8 cellular contexts compared by ENCODE assay signal in the genomic region with DNA sequence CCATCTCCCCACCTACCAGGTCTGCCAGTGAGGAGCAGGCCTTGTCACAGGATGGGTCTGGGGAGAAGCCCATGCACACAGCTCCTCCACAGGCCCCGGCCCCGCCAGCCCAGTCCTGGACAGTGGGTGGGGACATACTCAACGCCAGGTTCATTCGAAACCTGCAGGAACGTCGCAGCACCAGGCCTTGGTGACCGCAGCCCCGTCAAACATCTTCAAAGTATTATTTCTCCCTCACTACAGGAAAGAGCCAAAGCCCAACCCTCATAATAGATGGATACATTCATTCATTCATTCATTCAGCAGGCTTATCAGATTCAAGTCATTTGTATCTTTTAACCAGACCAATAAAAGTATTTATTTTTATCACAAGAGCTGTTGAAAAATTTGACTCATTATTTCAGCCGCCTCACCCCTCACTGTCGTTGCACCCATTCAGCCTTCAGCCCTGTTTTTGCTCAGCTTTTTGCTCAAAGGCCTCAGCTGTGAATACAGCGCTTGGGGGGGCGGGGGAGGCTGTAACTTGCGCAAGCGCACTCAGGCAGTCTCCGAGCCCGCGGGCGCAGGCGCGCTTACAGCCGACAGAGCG. TPM values are rescaled to one million over a fixed set of nuclear protein-coding genes. Genes with fewer than 3 reads are reported as not detected.
DNase-seq lines count a peak whose midpoint lies in the region; ATAC-seq and TF ChIP-seq lines count a peak whose summit lies in the region.

No MANE protein-coding gene starts in this region.

- ATAC-seq in GM18858 (IDR thresholded peaks at IDR 0.05; ENCODE audit: unreplicated experiment) (peak; percentile 34), gastroesophageal sphincter (peak; percentile 94), GM21737 (IDR thresholded peaks at IDR 0.05; ENCODE audit: unreplicated experiment) (no peak), GM19452 (IDR thresholded peaks at IDR 0.05; ENCODE audit: unreplicated experiment) (no peak)

- H3K9me3 ChIP-seq in KOPT-K1 (ENCODE audit: insufficient read depth, low read length, poor library complexity, severe bottlenecking): no peaks in the 10 kb centered on the region
- H3K9me3 ChIP-seq in gastroesophageal sphincter: no peaks in the 10 kb centered on the region
- no peaks in the 10 kb centered on the region for H3K9me3 ChIP-seq in osteoblast (ENCODE audit: low read depth, low read length)
- H3K9me3 ChIP-seq in uterus: no peaks in the 10 kb centered on the region

- peak overlapping the region; percentile 84 to 87 for H3K4me3 ChIP-seq in gastroesophageal sphincter
- H3K4me3 ChIP-seq in osteoblast (ENCODE audit: insufficient read depth, low read length): peak overlapping the region; percentile 98
- peak overlapping the region; percentile 74 to 99 for H3K4me3 ChIP-seq in uterus

- H3K4me1 ChIP-seq in gastroesophageal sphincter: peaks cover 0 to 33% (median 9%) of the 10 kb centered on the region in 3 donors
- peaks cover 9% of the 10 kb centered on the region for H3K4me1 ChIP-seq in osteoblast (ENCODE audit: insufficient read depth, low read length)
- H3K4me1 ChIP-seq in uterus: peaks cover 4 to 6% of the 10 kb centered on the region in 2 donors

- H3K27me3 ChIP-seq in gastroesophageal sphincter (no peaks in the 10 kb centered on the region), osteoblast (ENCODE audit: insufficient read depth, low read length) (no peaks in the 10 kb centered on the region), uterus (no peaks in the 10 kb centered on the region)

- H3K27ac Mint-ChIP-seq in activated T-helper 1 cell treated with anti-CD3 and anti-CD28 coated beads, Interleukin-12 subunit alpha, Interleukin-12 subunit beta, Interleukin-2, Interleukin-4 antibody, amounts not matched to agents 30 ng/mL and 10 ng/mL and 1 ng/mL, durations not matched to agents 14 hours and 24 hours and 36 hours: peak overlapping the region; percentile 91

- TF ChIP-seq EP300 in gastroesophageal sphincter (IDR thresholded peaks at IDR 0.05): no peak

- H3K36me3 Mint-ChIP-seq in activated T-helper 1 cell treated with anti-CD3 and anti-CD28 coated beads, Interleukin-12 subunit alpha, Interleukin-12 subunit beta, Interleukin-2, Interleukin-4 antibody, amounts not matched to agents 30 ng/mL and 10 ng/mL and 1 ng/mL, durations not matched to agents 14 hours and 24 hours and 36 hours (ENCODE audit: low read depth): peaks cover 23% of the 10 kb centered on the region

- TF ChIP-seq CTCF in gastroesophageal sphincter (IDR thresholded peaks at IDR 0.05) (peak in 1 of 4 experiments; percentile 5), osteoblast (IDR thresholded peaks at IDR 0.05; ENCODE audit: extremely low read depth, low read depth, low read length) (no peak), uterus (IDR thresholded peaks at IDR 0.05) (no peak)

- H3K79me2 ChIP-seq in osteoblast (ENCODE audit: insufficient read depth, low read length): peaks cover 33% of the 10 kb centered on the region

- peak overlapping the region; percentile 90 for H3K4me3 Mint-ChIP-seq in activated T-helper 1 cell treated with anti-CD3 and anti-CD28 coated beads, Interleukin-12 subunit alpha, Interleukin-12 subunit beta, Interleukin-2, Interleukin-4 antibody, amounts not matched to agents 30 ng/mL and 10 ng/mL and 1 ng/mL, durations not matched to agents 14 hours and 24 hours and 36 hours

- peaks cover 66% of the 10 kb centered on the region for H3K36me3 ChIP-seq in KOPT-K1 (ENCODE audit: insufficient read depth, low read length)
- peaks cover 0 to 62% of the 10 kb centered on the region in 2 donors for H3K36me3 ChIP-seq in gastroesophageal sphincter
- H3K36me3 ChIP-seq in osteoblast (ENCODE audit: insufficient read depth, low read length): peaks cover 20% of the 10 kb centered on the region
- H3K36me3 ChIP-seq in uterus: no peaks in the 10 kb centered on the region

- WGBS in gastroesophageal sphincter (ENCODE audit: low coverage in 1 of 2), 2 donors: 18 to 32% methylated on average over 8 of the region's 22 CpGs

- H3K27me3 Mint-ChIP-seq in activated T-helper 1 cell treated with anti-CD3 and anti-CD28 coated beads, Interleukin-12 subunit alpha, Interleukin-12 subunit beta, Interleukin-2, Interleukin-4 antibody, amounts not matched to agents 30 ng/mL and 10 ng/mL and 1 ng/mL, durations not matched to agents 14 hours and 24 hours and 36 hours (ENCODE audit: insufficient read depth): no peaks in the 10 kb centered on the region

- no peak for DNase-seq in activated T-helper 1 cell treated with anti-CD3 and anti-CD28 coated beads, Interleukin-12 subunit alpha, Interleukin-12 subunit beta, Interleukin-2, Interleukin-4 antibody, amounts not matched to agents 30 ng/mL and 10 ng/mL and 1 ng/mL, durations not matched to agents 14 hours and 24 hours and 36 hours (ENCODE audit: low spot score)
- DNase-seq in osteoblast (ENCODE audit: insufficient read length, low spot score, missing footprints) (peak; percentile 99), uterus (peak; percentile 92 to 93)

- peaks cover 24% of the 10 kb centered on the region for H3K4me1 Mint-ChIP-seq in activated T-helper 1 cell treated with anti-CD3 and anti-CD28 coated beads, Interleukin-12 subunit alpha, Interleukin-12 subunit beta, Interleukin-2, Interleukin-4 antibody, amounts not matched to agents 30 ng/mL and 10 ng/mL and 1 ng/mL, durations not matched to agents 14 hours and 24 hours and 36 hours (ENCODE audit: low read depth)

- peaks cover 3% of the 10 kb centered on the region for H4K20me1 ChIP-seq in osteoblast (ENCODE audit: insufficient read depth, low read length)

- H3K27ac ChIP-seq in KOPT-K1 (ENCODE audit: low read depth, low read length, poor library complexity, severe bottlenecking) (peak overlapping the region; percentile 92), gastroesophageal sphincter (peak overlapping the region; percentile 90 to 99 (median 97)), osteoblast (ENCODE audit: low read depth, low read length) (peak overlapping the region; percentile 19), uterus (peak overlapping the region; percentile 92 to 95)

- TF ChIP-seq POLR2A in gastroesophageal sphincter (IDR thresholded peaks at IDR 0.05): no peak
- TF ChIP-seq POLR2A in uterus (IDR thresholded peaks at IDR 0.05): no peak

- intact Hi-C loops in activated T-helper 1 cell treated with anti-CD3 and anti-CD28 coated beads, Interleukin-12 subunit alpha, Interleukin-12 subunit beta, Interleukin-2, Interleukin-4 antibody, amounts not matched to agents 30 ng/mL and 10 ng/mL and 1 ng/mL, durations not matched to agents 14 hours and 24 hours and 36 hours (cut with micrococcal nuclease): loop anchor here (1.0 kb wide), 8 partner anchors 20 to 262 kb away; a partner anchor contains a TSS
- intact Hi-C loops in uterus (cut with DNase I; ENCODE audit: low total_unique reads): no loop called here

- peak overlapping the region; percentile 66 for H3K4me2 ChIP-seq in osteoblast (ENCODE audit: insufficient read depth, low read length)

- no peak overlapping the region for H2AFZ ChIP-seq in osteoblast (ENCODE audit: low read length)

- no peaks in the 10 kb centered on the region for H3K9me3 Mint-ChIP-seq in activated T-helper 1 cell treated with anti-CD3 and anti-CD28 coated beads, Interleukin-12 subunit alpha, Interleukin-12 subunit beta, Interleukin-2, Interleukin-4 antibody, amounts not matched to agents 30 ng/mL and 10 ng/mL and 1 ng/mL, durations not matched to agents 14 hours and 24 hours and 36 hours

RNA-seq across cellular contexts. Expression of a gene that starts 0.4 kb away (rescaled TPM):
- total RNA-seq in activated T-helper 1 cell treated with anti-CD3 and anti-CD28 coated beads, Interleukin-12 subunit alpha, Interleukin-12 subunit beta, Interleukin-2, Interleukin-4 antibody, amounts not matched to agents 30 ng/mL and 10 ng/mL and 1 ng/mL, durations not matched to agents 14 hours and 24 hours and 36 hours: 23.9 and 36.0 TPM in 2 replicates
- total RNA-seq in gastroesophageal sphincter (10 to 100 TPM; 10.8 to 19.6 (median 16.6) TPM), osteoblast (4.7 and 6.2 TPM in 2 replicates), uterus (10 to 100 TPM in 1 of 4 donors, 1 to 10 TPM in 3; 5.6 to 22.2 (median 7.7) TPM)

RNA-seq across cellular contexts. Expression of a gene that starts 19.9 kb away (rescaled TPM):
- total RNA-seq in activated T-helper 1 cell treated with anti-CD3 and anti-CD28 coated beads, Interleukin-12 subunit alpha, Interleukin-12 subunit beta, Interleukin-2, Interleukin-4 antibody, amounts not matched to agents 30 ng/mL and 10 ng/mL and 1 ng/mL, durations not matched to agents 14 hours and 24 hours and 36 hours: 11.6 and 13.4 TPM in 2 replicates
- total RNA-seq in gastroesophageal sphincter (1 to 10 TPM in 3 of 4 donors, under 1 TPM in 1; 0.82 to 2.6 (median 2.1) TPM), osteoblast (4.4 and 4.7 TPM in 2 replicates), uterus (10 to 100 TPM in 2 of 4 donors, 1 to 10 TPM in 1, not detected in 1; 8.5 to 10.2 (median 10.1) TPM)

RNA-seq across cellular contexts. Expression of a gene that starts 26.3 kb away (rescaled TPM):
- 52.0 and 54.2 TPM in 2 replicates for total RNA-seq in activated T-helper 1 cell treated with anti-CD3 and anti-CD28 coated beads, Interleukin-12 subunit alpha, Interleukin-12 subunit beta, Interleukin-2, Interleukin-4 antibody, amounts not matched to agents 30 ng/mL and 10 ng/mL and 1 ng/mL, durations not matched to agents 14 hours and 24 hours and 36 hours
- 10 to 100 TPM; 25.8 to 36.2 (median 31.4) TPM for total RNA-seq in gastroesophageal sphincter
- total RNA-seq in osteoblast: 25.6 and 26.1 TPM in 2 replicates
- total RNA-seq in uterus: 10 to 100 TPM in 2 of 4 donors, 1 to 10 TPM in 2; 3.2 to 31.8 (median 16.3) TPM

RNA-seq across cellular contexts. Expression of a gene that starts 28.9 kb away (rescaled TPM):
- 75.5 and 77.7 TPM in 2 replicates for total RNA-seq in activated T-helper 1 cell treated with anti-CD3 and anti-CD28 coated beads, Interleukin-12 subunit alpha, Interleukin-12 subunit beta, Interleukin-2, Interleukin-4 antibody, amounts not matched to agents 30 ng/mL and 10 ng/mL and 1 ng/mL, durations not matched to agents 14 hours and 24 hours and 36 hours
- total RNA-seq in gastroesophageal sphincter: 10 to 100 TPM; 35.0 to 41.2 (median 36.7) TPM
- total RNA-seq in osteoblast: 67.3 and 83.4 TPM in 2 replicates
- total RNA-seq in uterus: 10 to 100 TPM; 15.1 to 45.5 (median 36.7) TPM

RNA-seq across cellular contexts. Expression of a gene that starts 29.5 kb away (rescaled TPM):
- 124 and 126 TPM in 2 replicates for total RNA-seq in activated T-helper 1 cell treated with anti-CD3 and anti-CD28 coated beads, Interleukin-12 subunit alpha, Interleukin-12 subunit beta, Interleukin-2, Interleukin-4 antibody, amounts not matched to agents 30 ng/mL and 10 ng/mL and 1 ng/mL, durations not matched to agents 14 hours and 24 hours and 36 hours
- total RNA-seq in gastroesophageal sphincter (10 to 100 TPM; 26.7 to 50.4 (median 37.9) TPM), osteoblast (29.0 and 37.4 TPM in 2 replicates), uterus (10 to 100 TPM; 24.1 to 86.0 (median 40.2) TPM)

Comparison
In these comparisons a context has a peak if more than half of its experiments do, and no peak if none do; other contexts are left out.
1. ATAC-seq: peak in GM18858 (single experiment) and gastroesophageal sphincter (single experiment); none in GM21737 (single experiment) and GM19452 (single experiment).
2. H3K27ac ChIP-seq: peak in every context shown above with its lines; median percentile 97 in gastroesophageal sphincter; 94 in uterus; 92 in KOPT-K1; 19 in osteoblast.
3. Peak in every context shown above with its lines, with median percentiles within 50 percentile points of each other: H3K4me3 ChIP-seq.